12 cellular contexts compared by ENCODE assay signal in genomic region chr11:61091373-61092279, GRCh38. TPM values are rescaled to one million over a fixed set of nuclear protein-coding genes. Genes with fewer than 3 reads are reported as not detected.
DNase-seq lines count a peak whose midpoint lies in the region; ATAC-seq and TF ChIP-seq lines count a peak whose summit lies in the region.
"Had no signal": no experiment of that assay in that cellular context is flagged by ENCODE, and none has a peak within 500 bp of the region (broad histone marks: within the 10 kb centered on the region; RNA-seq: fewer than 3 reads in every experiment).

No MANE protein-coding gene starts in this region.

- H3K27ac Mint-ChIP-seq in T-helper 1 cell treated with Interleukin-12 subunit alpha and Interleukin-12 subunit beta and Interleukin-4 antibody, amounts not matched to agents 30 μg/mL and 1 μg/mL, for 36 hours, result peak overlapping the region; percentile 97
- H3K27ac Mint-ChIP-seq: nephron had no signal

- H3K4me1 Mint-ChIP-seq in T-helper 1 cell treated with Interleukin-12 subunit alpha and Interleukin-12 subunit beta and Interleukin-4 antibody, amounts not matched to agents 30 μg/mL and 1 μg/mL, for 36 hours (ENCODE audit: low read depth), result peaks cover 61% of the 10 kb centered on the region
- H3K4me1 Mint-ChIP-seq: nephron had no signal

- H3K27me3 ChIP-seq in cardiac muscle cell (no peaks in the 10 kb centered on the region), upper lobe of left lung (no peaks in the 10 kb centered on the region)

- TF ChIP-seq CTCF in cardiac muscle cell (IDR thresholded peaks at IDR 0.05; ENCODE audit: low read depth, low read length) (no peak), epithelial cell of esophagus (IDR thresholded peaks at IDR 0.05; ENCODE audit: insufficient read depth, low read depth, low read length, missing control alignments) (no peak), upper lobe of left lung (IDR thresholded peaks at IDR 0.05) (no peak)

- no peak overlapping the region for H3K4me3 ChIP-seq in cardiac muscle cell
- no peak overlapping the region for H3K4me3 ChIP-seq in epithelial cell of esophagus (ENCODE audit: low read length)
- H3K4me3 ChIP-seq in upper lobe of left lung, result no peak overlapping the region

- H3K27ac ChIP-seq in cardiac muscle cell, result no peak overlapping the region
- peak overlapping the region in 1 of 4 donors; percentile 58 for H3K27ac ChIP-seq in upper lobe of left lung

- no peaks in the 10 kb centered on the region for H3K9me3 Mint-ChIP-seq in T-helper 1 cell treated with Interleukin-12 subunit alpha and Interleukin-12 subunit beta and Interleukin-4 antibody, amounts not matched to agents 30 μg/mL and 1 μg/mL, for 36 hours

- H3K9me3 ChIP-seq in cardiac muscle cell (ENCODE audit: low read depth), result no peaks in the 10 kb centered on the region
- H3K9me3 ChIP-seq in upper lobe of left lung, result no peaks in the 10 kb centered on the region

- H3K4me1 ChIP-seq in cardiac muscle cell (ENCODE audit: low read depth) (no peaks in the 10 kb centered on the region), upper lobe of left lung (peaks cover 0 to 4% (median 0%) of the 10 kb centered on the region in 4 donors)

- DNase-seq in cardiac muscle cell (ENCODE audit: low read depth in 1 of 2, low spot score in 1 of 2) (peak; percentile 31 to 59), left ventricle myocardium superior (no peak), epithelial cell of esophagus (ENCODE audit: low read depth) (peak; percentile 62), upper lobe of left lung (peak in 1 of 2 donors; percentile 21), SKM-1 treated with dmso at 0.1 percent for 144 hours (lab: John Stamatoyannopoulos, UW; ENCODE audit: unreplicated experiment) (no peak)
- DNase-seq: erythroblast; stimulated activated naive CD4-positive, alpha-beta T cell had no signal

- no peaks in the 10 kb centered on the region for H3K27me3 Mint-ChIP-seq in T-helper 1 cell treated with Interleukin-12 subunit alpha and Interleukin-12 subunit beta and Interleukin-4 antibody, amounts not matched to agents 30 μg/mL and 1 μg/mL, for 36 hours (ENCODE audit: low read depth)

- WGBS in upper lobe of left lung, 2 donors, result 85 to 88% methylated on average over 15 to 17 of the region's 17 CpGs

- peak overlapping the region; percentile 89 for H3K4me3 Mint-ChIP-seq in T-helper 1 cell treated with Interleukin-12 subunit alpha and Interleukin-12 subunit beta and Interleukin-4 antibody, amounts not matched to agents 30 μg/mL and 1 μg/mL, for 36 hours
- H3K4me3 Mint-ChIP-seq: nephron had no signal

- intact Hi-C loops in left ventricle myocardium superior (cut with micrococcal nuclease), result no loop called here

- no peak for TF ChIP-seq EP300 in upper lobe of left lung (IDR thresholded peaks at IDR 0.05)

- no peaks in the 10 kb centered on the region for H3K36me3 ChIP-seq in cardiac muscle cell
- no peaks in the 10 kb centered on the region for H3K36me3 ChIP-seq in upper lobe of left lung

- TF ChIP-seq POLR2A in upper lobe of left lung (IDR thresholded peaks at IDR 0.05), result no peak

- peaks cover 11% of the 10 kb centered on the region for H3K36me3 Mint-ChIP-seq in T-helper 1 cell treated with Interleukin-12 subunit alpha and Interleukin-12 subunit beta and Interleukin-4 antibody, amounts not matched to agents 30 μg/mL and 1 μg/mL, for 36 hours (ENCODE audit: low read depth)

- ATAC-seq in left ventricle myocardium superior (no peak), upper lobe of left lung (ENCODE audit: low FRiP score in 2 of 2) (peak; percentile 12 to 26), HG03095 (IDR thresholded peaks at IDR 0.05; ENCODE audit: unreplicated experiment) (no peak), HG03469 (IDR thresholded peaks at IDR 0.05; ENCODE audit: unreplicated experiment) (no peak)

RNA-seq across cellular contexts. Expression of gene CD5, which starts 10.7 kb away (rescaled TPM):
- total RNA-seq in cardiac muscle cell (not detected in 2 replicates), left ventricle myocardium superior (0.07 TPM), upper lobe of left lung (1 to 10 TPM; 1.2 to 3.1 (median 2.1) TPM)
- not detected in 2 replicates for polyA plus RNA-seq in cardiac muscle cell
- polyA plus RNA-seq: BJ had no signal

Comparison
In these comparisons a context has a peak if more than half of its experiments do, and no peak if none do; other contexts are left out.
1. DNase-seq: peak in cardiac muscle cell (2 of 2) and epithelial cell of esophagus (single experiment); none in left ventricle myocardium superior (single experiment) and SKM-1 treated with dmso at 0.1 percent for 144 hours (single experiment).
2. ATAC-seq: peak in upper lobe of left lung (2 of 2); none in left ventricle myocardium superior (single experiment), HG03095 (single experiment) and HG03469 (single experiment).